In the genomic region with DNA sequence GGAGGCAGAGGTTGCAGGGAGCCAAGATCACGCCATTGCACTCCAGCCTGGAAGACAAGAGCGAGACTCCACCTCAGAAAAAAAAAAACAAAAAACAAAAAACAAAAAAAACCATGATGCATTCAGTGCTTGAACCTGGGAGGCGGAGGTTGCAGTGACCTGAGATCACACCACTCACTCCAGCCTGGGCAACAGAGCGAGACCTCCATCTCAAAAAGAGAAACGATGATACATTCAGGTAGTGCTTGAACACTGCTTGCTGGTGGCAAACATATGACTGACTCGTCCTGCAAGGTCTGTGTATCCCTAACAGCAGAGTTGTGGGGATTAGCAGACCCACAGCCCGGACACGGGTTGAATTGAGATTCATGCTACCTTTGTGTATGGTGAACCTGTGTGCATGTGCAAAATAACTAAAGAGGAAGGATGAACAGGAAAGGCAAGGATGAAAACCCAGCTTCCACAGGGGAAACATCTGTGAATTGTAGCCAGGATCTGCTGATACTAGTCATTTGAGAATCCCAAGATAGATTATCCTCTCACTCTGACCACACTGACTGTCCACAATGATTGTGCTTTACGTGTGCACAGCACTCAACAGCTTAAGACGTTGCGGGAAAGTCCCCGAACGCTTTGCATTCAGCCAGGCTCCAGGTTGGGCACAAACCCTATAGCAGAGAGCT, we compare ENCODE assay signal across 8 cellular contexts. TPM values are rescaled to one million over a fixed set of nuclear protein-coding genes. Genes with fewer than 3 reads are reported as not detected.
A peak's percentile ranks its signal among the peaks of the same experiment; 100 is the strongest.
DNase-seq lines count a peak whose midpoint lies in the region; ATAC-seq, FAIRE-seq and TF ChIP-seq lines count a peak whose summit lies in the region.

No MANE protein-coding gene starts in this region.

- no peaks in the 10 kb centered on the region for H3K9me3 Mint-ChIP-seq in activated T-cell treated with anti-CD3 and anti-CD28 coated beads, Interleukin-2, amount 50 U/mL, for 72 hours
- H3K9me3 Mint-ChIP-seq in stimulated activated naive B cell treated with anti-CD40 and anti-IgM and Interleukin-4, amounts not matched to agents 10 μg/mL and 1 μg/mL and 100 μg/mL, for 72 hours: no peaks in the 10 kb centered on the region

- peaks cover 22% of the 10 kb centered on the region for H3K4me1 Mint-ChIP-seq in activated T-cell treated with anti-CD3 and anti-CD28 coated beads, Interleukin-2, amount 50 U/mL, for 72 hours (ENCODE audit: low read depth)
- peaks cover 41 to 54% of the 10 kb centered on the region in 2 donors for H3K4me1 Mint-ChIP-seq in stimulated activated naive B cell treated with anti-CD40 and anti-IgM and Interleukin-4, amounts not matched to agents 10 μg/mL and 1 μg/mL and 100 μg/mL, for 72 hours

- H3K36me3 Mint-ChIP-seq in activated T-cell treated with anti-CD3 and anti-CD28 coated beads, Interleukin-2, amount 50 U/mL, for 72 hours (ENCODE audit: insufficient read depth in 2 of 2): no peaks in the 10 kb centered on the region
- no peaks in the 10 kb centered on the region for H3K36me3 Mint-ChIP-seq in stimulated activated naive B cell treated with anti-CD40 and anti-IgM and Interleukin-4, amounts not matched to agents 10 μg/mL and 1 μg/mL and 100 μg/mL, for 72 hours

- no peak for TF ChIP-seq POLR2A in H54 (IDR thresholded peaks at IDR 0.05; ENCODE audit: low read depth, low read length)

- no peak for TF ChIP-seq CTCF in bronchial epithelial cell (IDR thresholded peaks at IDR 0.05; ENCODE audit: insufficient read depth, low read length, severe bottlenecking)

- no peaks in the 10 kb centered on the region for H3K36me3 ChIP-seq in bronchial epithelial cell (ENCODE audit: control insufficient read depth, insufficient read depth, low read length)

- no peak overlapping the region for H3K4me3 ChIP-seq in bronchial epithelial cell (ENCODE audit: low read depth, low read length)

- peak; percentile 64 to 77 for ATAC-seq in activated T-cell treated with anti-CD3 and anti-CD28 coated beads, Interleukin-2, amount 50 U/mL, for 72 hours (replicated peaks in 1 of 2)
- peak; percentile 59 for ATAC-seq in HG03064 (IDR thresholded peaks at IDR 0.05; ENCODE audit: low read depth, unreplicated experiment)
- peak; percentile 78 to 85 for ATAC-seq in stimulated activated naive B cell treated with anti-CD40 and anti-IgM and Interleukin-4, amounts not matched to agents 10 μg/mL and 1 μg/mL and 100 μg/mL, for 72 hours (replicated peaks)

- FAIRE-seq in bronchial epithelial cell (lab: Jason Lieb, UNC) (no peak), H54 (lab: Jason Lieb, UNC) (no peak)

- no peaks in the 10 kb centered on the region for H3K27me3 Mint-ChIP-seq in activated T-cell treated with anti-CD3 and anti-CD28 coated beads, Interleukin-2, amount 50 U/mL, for 72 hours (ENCODE audit: low read depth)
- H3K27me3 Mint-ChIP-seq in stimulated activated naive B cell treated with anti-CD40 and anti-IgM and Interleukin-4, amounts not matched to agents 10 μg/mL and 1 μg/mL and 100 μg/mL, for 72 hours: peaks cover 28 to 49% of the 10 kb centered on the region in 2 donors

- DNase-seq in activated T-cell treated with anti-CD3 and anti-CD28 coated beads, Interleukin-2, amount 50 U/mL, for 72 hours: no peak
- DNase-seq in activated T-cell treated with anti-CD3 and anti-CD28 coated beads, Interleukin-2, amount 50 U/mL, for 48 hours: no peak
- DNase-seq in bronchial epithelial cell (ENCODE audit: low read depth): peak; percentile 49
- peak; percentile 56 for DNase-seq in stimulated activated naive B cell treated with anti-CD40 and anti-IgM and Interleukin-4, amounts not matched to agents 10 μg/mL and 1 μg/mL and 100 μg/mL, for 72 hours
- no peak for DNase-seq in mesenteric fat pad (ENCODE audit: low spot score)
- DNase-seq in H54 (ENCODE audit: insufficient read length, low spot score): no peak
- no peak for DNase-seq in activated CD8-positive, alpha-beta memory T cell treated with anti-CD3 and anti-CD28 coated beads, Interleukin-2, amount 50 U/mL, for 4 hours

- H3K27me3 ChIP-seq in bronchial epithelial cell (ENCODE audit: control insufficient read depth, insufficient read depth, low read length): no peaks in the 10 kb centered on the region

- H3K4me3 Mint-ChIP-seq in activated T-cell treated with anti-CD3 and anti-CD28 coated beads, Interleukin-2, amount 50 U/mL, for 72 hours: no peak overlapping the region
- H3K4me3 Mint-ChIP-seq in stimulated activated naive B cell treated with anti-CD40 and anti-IgM and Interleukin-4, amounts not matched to agents 10 μg/mL and 1 μg/mL and 100 μg/mL, for 72 hours: peak overlapping the region in 1 of 2 donors; percentile 29

- H3K27ac Mint-ChIP-seq in activated T-cell treated with anti-CD3 and anti-CD28 coated beads, Interleukin-2, amount 50 U/mL, for 72 hours: no peak overlapping the region
- H3K27ac Mint-ChIP-seq in stimulated activated naive B cell treated with anti-CD40 and anti-IgM and Interleukin-4, amounts not matched to agents 10 μg/mL and 1 μg/mL and 100 μg/mL, for 72 hours: peak overlapping the region; percentile 91

RNA-seq across cellular contexts. Expression of a gene that starts 52.4 kb away (rescaled TPM):
- total RNA-seq in activated T-cell treated with anti-CD3 and anti-CD28 coated beads, Interleukin-2, amount 50 U/mL, for 72 hours: 10 to 100 TPM; 43.4 to 52.7 TPM
- total RNA-seq in bronchial epithelial cell (40.5 and 49.7 TPM in 2 replicates), mesenteric fat pad (31.9 TPM)

RNA-seq across cellular contexts. Expression of a gene that starts 53.0 kb away (rescaled TPM):
- total RNA-seq in activated T-cell treated with anti-CD3 and anti-CD28 coated beads, Interleukin-2, amount 50 U/mL, for 72 hours: 1 to 10 TPM; 1.1 to 1.4 TPM
- total RNA-seq in bronchial epithelial cell (3.4 and 6.9 TPM in 2 replicates), mesenteric fat pad (34.1 TPM)

Comparison
In these comparisons a context has a peak if more than half of its experiments do, and no peak if none do; other contexts are left out.
1. DNase-seq: peak in bronchial epithelial cell (single experiment) and stimulated activated naive B cell treated with anti-CD40 and anti-IgM and Interleukin-4, amounts not matched to agents 10 μg/mL and 1 μg/mL and 100 μg/mL, for 72 hours (single experiment); none in activated T-cell treated with anti-CD3 and anti-CD28 coated beads, Interleukin-2, amount 50 U/mL, for 72 hours (0 of 2), activated T-cell treated with anti-CD3 and anti-CD28 coated beads, Interleukin-2, amount 50 U/mL, for 48 hours (0 of 2), mesenteric fat pad (single experiment), H54 (single experiment) and activated CD8-positive, alpha-beta memory T cell treated with anti-CD3 and anti-CD28 coated beads, Interleukin-2, amount 50 U/mL, for 4 hours (single experiment).
2. Peak in every context shown above with its lines, with median percentiles within 50 percentile points of each other: ATAC-seq.